In genomic region chr2:232352511-232353091, GRCh38 we compare ENCODE assay signal across 1 cellular context.
TF ChIP-seq lines count a peak whose summit lies in the region.

No MANE protein-coding gene starts in this region.

TF ChIP-seq in HepG2, 621 proteins besides CTCF, POLR2A, EP300 and RAD21:
- peak; percentile 83 for TF ChIP-seq ZNF263 (CRISPR knock-in tag; IDR thresholded peaks at IDR 0.05)
- TF ChIP-seq GTF2F1 (IDR thresholded peaks at IDR 0.05; ENCODE audit: low read length), result no peak
